In the genomic region with DNA sequence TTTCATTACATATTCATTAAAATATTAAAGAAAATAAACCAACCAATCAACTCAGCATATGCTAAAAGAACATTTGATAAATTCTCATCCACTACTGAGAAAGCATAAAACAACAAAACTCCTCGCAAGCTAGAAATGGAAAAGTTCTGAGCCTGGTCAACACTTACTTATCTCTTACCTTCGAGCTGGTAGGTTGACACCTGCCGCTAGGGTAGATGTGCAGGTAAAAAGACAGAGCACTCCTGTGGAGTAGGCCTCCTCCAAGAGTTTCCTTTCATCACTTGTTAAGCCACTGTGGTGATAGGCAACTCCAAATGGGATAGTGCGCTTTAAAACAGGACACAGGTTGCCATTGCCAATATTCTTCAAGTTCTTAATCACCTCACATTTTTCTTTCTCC, we compare ENCODE assay signal across 28 cellular contexts.
"Had no signal": no experiment of that assay in that cellular context is flagged by ENCODE, and none has a peak within 500 bp of the region (broad histone marks: within the 10 kb centered on the region; RNA-seq: fewer than 3 reads in every experiment).

No MANE protein-coding gene starts in this region.

- H3K9me3 Mint-ChIP-seq: activated CD4-positive, alpha-beta memory T cell treated with anti-CD3 and anti-CD28 coated beads, Interleukin-2, amount 10 ng/mL, durations not matched to agents 7 days and 5 days; activated CD4-positive, alpha-beta T cell treated with anti-CD3 and anti-CD28 coated beads, Interleukin-2, amount 10 ng/mL, durations not matched to agents 7 days and 5 days; activated naive CD4-positive, alpha-beta T cell treated with anti-CD3 and anti-CD28 coated beads, Interleukin-2, amount 10 ng/mL, durations not matched to agents 7 days and 5 days; activated naive CD4-positive, alpha-beta T cell treated with anti-CD3 and anti-CD28 coated beads, Interleukin-2, amount 50 U/mL, for 72 hours; activated naive CD8-positive, alpha-beta T cell treated with anti-CD3 and anti-CD28 coated beads, Interleukin-2, amount 10 ng/mL, durations not matched to agents 7 days and 5 days; activated T-cell treated with anti-CD3 and anti-CD28 coated beads, Interleukin-2, amount 50 U/mL, for 24 hours; activated T-cell treated with anti-CD3 and anti-CD28 coated beads, Interleukin-2, amount 50 U/mL, for 72 hours; central memory CD8-positive, alpha-beta T cell; dendritic cell treated with granulocyte-macrophage colony-stimulating factor and Interleukin-4, amounts not matched to agents 40 ng/mL and 50 ng/mL, for 4 days had no signal

- H3K27ac ChIP-seq: brain microvascular endothelial cell, coronary artery, dorsolateral prefrontal cortex, esophagus squamous epithelium, gastroesophageal sphincter had no signal

- H3K27me3 ChIP-seq: brain microvascular endothelial cell, dorsolateral prefrontal cortex, esophagus squamous epithelium, gastroesophageal sphincter had no signal

- ATAC-seq: activated naive CD4-positive, alpha-beta T cell treated with anti-CD3 and anti-CD28 coated beads, Interleukin-2, amount 50 U/mL, for 72 hours; activated T-cell treated with anti-CD3 and anti-CD28 coated beads, Interleukin-2, amount 50 U/mL, for 72 hours; gastroesophageal sphincter had no signal

- FAIRE-seq: astrocyte, bronchial epithelial cell had no signal

- H3K4me3 Mint-ChIP-seq: activated CD4-positive, alpha-beta memory T cell treated with anti-CD3 and anti-CD28 coated beads, Interleukin-2, amount 10 ng/mL, durations not matched to agents 7 days and 5 days; activated CD4-positive, alpha-beta T cell treated with anti-CD3 and anti-CD28 coated beads, Interleukin-2, amount 10 ng/mL, durations not matched to agents 7 days and 5 days; activated naive CD4-positive, alpha-beta T cell treated with anti-CD3 and anti-CD28 coated beads, Interleukin-2, amount 10 ng/mL, durations not matched to agents 7 days and 5 days; activated naive CD8-positive, alpha-beta T cell treated with anti-CD3 and anti-CD28 coated beads, Interleukin-2, amount 10 ng/mL, durations not matched to agents 7 days and 5 days; activated T-cell treated with anti-CD3 and anti-CD28 coated beads, Interleukin-2, amount 50 U/mL, for 24 hours; activated T-cell treated with anti-CD3 and anti-CD28 coated beads, Interleukin-2, amount 50 U/mL, for 72 hours; central memory CD8-positive, alpha-beta T cell; dendritic cell treated with granulocyte-macrophage colony-stimulating factor and Interleukin-4, amounts not matched to agents 40 ng/mL and 50 ng/mL, for 4 days had no signal

- H3K27ac Mint-ChIP-seq: activated CD4-positive, alpha-beta memory T cell treated with anti-CD3 and anti-CD28 coated beads, Interleukin-2, amount 10 ng/mL, durations not matched to agents 7 days and 5 days; activated CD4-positive, alpha-beta T cell treated with anti-CD3 and anti-CD28 coated beads, Interleukin-2, amount 10 ng/mL, durations not matched to agents 7 days and 5 days; activated naive CD4-positive, alpha-beta T cell treated with anti-CD3 and anti-CD28 coated beads, Interleukin-2, amount 10 ng/mL, durations not matched to agents 7 days and 5 days; activated naive CD4-positive, alpha-beta T cell treated with anti-CD3 and anti-CD28 coated beads, Interleukin-2, amount 50 U/mL, for 72 hours; activated naive CD8-positive, alpha-beta T cell treated with anti-CD3 and anti-CD28 coated beads, Interleukin-2, amount 10 ng/mL, durations not matched to agents 7 days and 5 days; activated T-cell treated with anti-CD3 and anti-CD28 coated beads, Interleukin-2, amount 50 U/mL, for 24 hours; activated T-cell treated with anti-CD3 and anti-CD28 coated beads, Interleukin-2, amount 50 U/mL, for 72 hours; dendritic cell treated with granulocyte-macrophage colony-stimulating factor and Interleukin-4, amounts not matched to agents 40 ng/mL and 50 ng/mL, for 4 days had no signal

- DNase-seq: activated CD4-positive, alpha-beta memory T cell treated with anti-CD3 and anti-CD28 coated beads, Interleukin-2, amount 10 ng/mL, durations not matched to agents 7 days and 5 days; activated CD4-positive, alpha-beta T cell treated with anti-CD3 and anti-CD28 coated beads for 1 hour; activated CD4-positive, alpha-beta T cell treated with anti-CD3 and anti-CD28 coated beads for 4 hours; activated CD4-positive, alpha-beta T cell treated with anti-CD3 and anti-CD28 coated beads, Interleukin-2, amount 10 ng/mL, durations not matched to agents 7 days and 5 days; activated CD4-positive, alpha-beta T cell treated with anti-CD3 and anti-CD28 coated beads, Interleukin-2, amount 50 U/mL, for 4 hours; activated CD8-positive, alpha-beta memory T cell treated with anti-CD3 and anti-CD28 coated beads, Interleukin-2, amount 50 U/mL, for 48 hours; activated gamma-delta T cell; activated naive CD4-positive, alpha-beta T cell; activated naive CD4-positive, alpha-beta T cell treated with anti-CD3 and anti-CD28 coated beads, Interleukin-2, amount 10 ng/mL, durations not matched to agents 7 days and 5 days; activated naive CD8-positive, alpha-beta T cell treated with anti-CD3 and anti-CD28 coated beads, Interleukin-2, amount 10 ng/mL, durations not matched to agents 7 days and 5 days; activated T-cell treated with anti-CD3 and anti-CD28 coated beads for 4 hours; activated T-cell treated with anti-CD3 and anti-CD28 coated beads, Interleukin-2, amount 50 U/mL, for 24 hours; activated T-cell treated with anti-CD3 and anti-CD28 coated beads, Interleukin-2, amount 50 U/mL, for 72 hours; anterior cingulate cortex; brain microvascular endothelial cell; dorsolateral prefrontal cortex; effector memory CD4-positive, alpha-beta T cell; erythroblast; esophagus squamous epithelium; foreskin melanocyte; T-helper 2 cell had no signal

- H3K9me3 ChIP-seq: esophagus squamous epithelium, gastroesophageal sphincter had no signal

- H3K4me3 ChIP-seq: coronary artery, dorsolateral prefrontal cortex, esophagus squamous epithelium, gastroesophageal sphincter had no signal

- H3K4me1 Mint-ChIP-seq: activated CD4-positive, alpha-beta memory T cell treated with anti-CD3 and anti-CD28 coated beads, Interleukin-2, amount 10 ng/mL, durations not matched to agents 7 days and 5 days; activated CD4-positive, alpha-beta T cell treated with anti-CD3 and anti-CD28 coated beads, Interleukin-2, amount 10 ng/mL, durations not matched to agents 7 days and 5 days; activated naive CD4-positive, alpha-beta T cell treated with anti-CD3 and anti-CD28 coated beads, Interleukin-2, amount 10 ng/mL, durations not matched to agents 7 days and 5 days; activated naive CD8-positive, alpha-beta T cell treated with anti-CD3 and anti-CD28 coated beads, Interleukin-2, amount 10 ng/mL, durations not matched to agents 7 days and 5 days; central memory CD8-positive, alpha-beta T cell had no signal

- H3K4me1 ChIP-seq: esophagus squamous epithelium, gastroesophageal sphincter had no signal

- H3K36me3 ChIP-seq: brain microvascular endothelial cell had no signal

- H3K27me3 Mint-ChIP-seq: activated CD4-positive, alpha-beta memory T cell treated with anti-CD3 and anti-CD28 coated beads, Interleukin-2, amount 10 ng/mL, durations not matched to agents 7 days and 5 days; activated CD4-positive, alpha-beta T cell treated with anti-CD3 and anti-CD28 coated beads, Interleukin-2, amount 10 ng/mL, durations not matched to agents 7 days and 5 days; activated naive CD4-positive, alpha-beta T cell treated with anti-CD3 and anti-CD28 coated beads, Interleukin-2, amount 10 ng/mL, durations not matched to agents 7 days and 5 days; activated naive CD8-positive, alpha-beta T cell treated with anti-CD3 and anti-CD28 coated beads, Interleukin-2, amount 10 ng/mL, durations not matched to agents 7 days and 5 days; activated T-cell treated with anti-CD3 and anti-CD28 coated beads, Interleukin-2, amount 50 U/mL, for 24 hours; central memory CD8-positive, alpha-beta T cell; dendritic cell treated with granulocyte-macrophage colony-stimulating factor and Interleukin-4, amounts not matched to agents 40 ng/mL and 50 ng/mL, for 4 days had no signal
